10 cellular contexts compared by ENCODE assay signal in genomic region chr1:154423988-154424326, GRCh38. TPM values are rescaled to one million over a fixed set of nuclear protein-coding genes. Genes with fewer than 3 reads are reported as not detected.
DNase-seq lines count a peak whose midpoint lies in the region; ATAC-seq, FAIRE-seq and TF ChIP-seq lines count a peak whose summit lies in the region.
"Had no signal": no experiment of that assay in that cellular context is flagged by ENCODE, and none has a peak within 500 bp of the region (broad histone marks: within the 10 kb centered on the region; RNA-seq: fewer than 3 reads in every experiment).

No MANE protein-coding gene starts in this region.

- ATAC-seq in A549, result no peak
- no peak for ATAC-seq in RWPE2 (ENCODE audit: low read depth)
- no peak for ATAC-seq in HG02798 (IDR thresholded peaks at IDR 0.05; ENCODE audit: poor library complexity, unreplicated experiment)
- ATAC-seq in HG03442 (IDR thresholded peaks at IDR 0.05; ENCODE audit: unreplicated experiment), result no peak

- 91% methylated on average over 7 of the region's 7 CpGs for WGBS in A549 (ENCODE audit: missing lambda C conversion rate)
- 59% methylated on average over 6 of the region's 7 CpGs for WGBS in esophagus muscularis mucosa

- H3K36me3 ChIP-seq in RWPE2 (ENCODE audit: low read depth), result 0 out of 2 replicates have a peak, but pooled peaks cover 6% of the 10 kb centered on the region
- H3K36me3 ChIP-seq in esophagus muscularis mucosa, result no peaks in the 10 kb centered on the region
- H3K36me3 ChIP-seq in osteoblast (ENCODE audit: insufficient read depth, low read length), result no peaks in the 10 kb centered on the region

- H3K4me2 ChIP-seq in A549, result peak overlapping the region; percentile 66
- H3K4me2 ChIP-seq in osteoblast (ENCODE audit: insufficient read depth, low read length), result peak overlapping the region; percentile 30
- H3K4me2 ChIP-seq: smooth muscle cell had no signal

- no peak for TF ChIP-seq EP300 in A549 (IDR thresholded peaks at IDR 0.05)
- TF ChIP-seq EP300 in esophagus muscularis mucosa (IDR thresholded peaks at IDR 0.05), result no peak

- intact Hi-C loops in esophagus muscularis mucosa (cut with DNase I), result no loop called here

- H3K4me1 ChIP-seq in A549 (peaks cover 71% of the 10 kb centered on the region), RWPE2 (ENCODE audit: insufficient read depth, poor library complexity, severe bottlenecking) (peaks cover 71% of the 10 kb centered on the region), esophagus muscularis mucosa (peaks cover 86 to 100% (median 99%) of the 10 kb centered on the region in 4 donors), osteoblast (ENCODE audit: insufficient read depth, low read length) (peaks cover 43% of the 10 kb centered on the region)

- H3K27me3 ChIP-seq in RWPE2 (ENCODE audit: insufficient read depth, poor library complexity, severe bottlenecking), result no peaks in the 10 kb centered on the region
- H3K27me3 ChIP-seq in esophagus muscularis mucosa, result no peaks in the 10 kb centered on the region
- no peaks in the 10 kb centered on the region for H3K27me3 ChIP-seq in osteoblast (ENCODE audit: insufficient read depth, low read length)

- TF ChIP-seq POLR2A in A549 (IDR thresholded peaks at IDR 0.05; ENCODE audit: low read length), result no peak
- no peak for TF ChIP-seq POLR2A in esophagus muscularis mucosa (IDR thresholded peaks at IDR 0.05; ENCODE audit: low read depth)

- no peaks in the 10 kb centered on the region for H4K20me1 ChIP-seq in osteoblast (ENCODE audit: insufficient read depth, low read length)

- no peak for FAIRE-seq in A549 (lab: Jason Lieb, UNC)

- H3K9me3 ChIP-seq in A549 (no peaks in the 10 kb centered on the region), RWPE2 (ENCODE audit: severe bottlenecking) (no peaks in the 10 kb centered on the region), esophagus muscularis mucosa (no peaks in the 10 kb centered on the region), osteoblast (ENCODE audit: low read depth, low read length) (no peaks in the 10 kb centered on the region)

- TF ChIP-seq RAD21 in A549 (conservative IDR thresholded peaks at IDR 0.05 in 1 of 2, IDR thresholded peaks at IDR 0.05 in 1 of 2), result no peak

- H3K27ac ChIP-seq in A549, result peak overlapping the region; percentile 67 to 79
- peak overlapping the region; percentile 95 for H3K27ac ChIP-seq in RWPE2 (ENCODE audit: poor library complexity, severe bottlenecking)
- peak overlapping the region; percentile 91 to 98 (median 98) for H3K27ac ChIP-seq in esophagus muscularis mucosa (replicated peaks in 1 of 4)
- peak overlapping the region; percentile 57 for H3K27ac ChIP-seq in osteoblast (ENCODE audit: low read depth, low read length)

- CTCF ChIA-PET in A549 (lab: Yijun Ruan, JAX), result interaction anchor here (1.3 to 2.0 kb wide), 2 partner anchors 18 to 27 kb away, joined by 3 to 4 read pairs; no protein-coding TSS in a partner anchor

- peaks cover 3% of the 10 kb centered on the region for H3K79me2 ChIP-seq in osteoblast (ENCODE audit: insufficient read depth, low read length)

- DNase-seq in A549 (ENCODE audit: low read depth in 1 of 2, low spot score in 1 of 2), result no peak
- DNase-seq in RWPE2 (ENCODE audit: low spot score), result no peak
- no peak for DNase-seq in esophagus muscularis mucosa (ENCODE audit: extremely low spot score)
- no peak for DNase-seq in osteoblast (ENCODE audit: insufficient read length, low spot score, missing footprints)
- no peak for DNase-seq in activated CD8-positive, alpha-beta memory T cell treated with anti-CD3 and anti-CD28 coated beads, Interleukin-2, amount 50 U/mL, for 4 hours
- no peak for DNase-seq in effector CD4-positive, alpha-beta T cell
- DNase-seq: NCI-H1417 had no signal

- no peak overlapping the region for H2AFZ ChIP-seq in osteoblast (ENCODE audit: low read length)

- TF ChIP-seq CTCF in A549 (IDR thresholded peaks at IDR 0.05) (no peak), RWPE2 (IDR thresholded peaks at IDR 0.05; ENCODE audit: poor library complexity, severe bottlenecking) (no peak), esophagus muscularis mucosa (IDR thresholded peaks at IDR 0.05) (no peak), osteoblast (IDR thresholded peaks at IDR 0.05; ENCODE audit: extremely low read depth, low read depth, low read length) (no peak)

- POLR2A ChIA-PET in A549 (lab: Yijun Ruan, JAX), result no interaction called here

- no peak overlapping the region for H3K4me3 ChIP-seq in A549
- no peak overlapping the region for H3K4me3 ChIP-seq in RWPE2 (ENCODE audit: severe bottlenecking)
- peak overlapping the region in 1 of 4 donors; percentile 10 for H3K4me3 ChIP-seq in esophagus muscularis mucosa
- no peak overlapping the region for H3K4me3 ChIP-seq in osteoblast (ENCODE audit: insufficient read depth, low read length)
- H3K4me3 ChIP-seq: smooth muscle cell had no signal

TF ChIP-seq in A549, 52 proteins besides CTCF, POLR2A, EP300 and RAD21:
- TF ChIP-seq CHD4 (IDR thresholded peaks at IDR 0.05; ENCODE audit: borderline replicate concordance) (no peak), KDM5A (IDR thresholded peaks at IDR 0.05) (no peak), USF2 (IDR thresholded peaks at IDR 0.05) (no peak), GATA3 (IDR thresholded peaks at IDR 0.05; ENCODE audit: borderline replicate concordance) (no peak), NPAS2 (CRISPR knock-in tag; IDR thresholded peaks at IDR 0.05; ENCODE audit: borderline replicate concordance) (no peak), ESRRA (IDR thresholded peaks at IDR 0.05; ENCODE audit: borderline replicate concordance, low read length) (no peak), ZSCAN20 (CRISPR knock-in tag; IDR thresholded peaks at IDR 0.05) (no peak), FOSL2 (IDR thresholded peaks at IDR 0.05) (no peak), FOSL2 (CRISPR knock-in tag; IDR thresholded peaks at IDR 0.05) (no peak), HDAC2 (IDR thresholded peaks at IDR 0.05) (no peak), PHF8 (IDR thresholded peaks at IDR 0.05; ENCODE audit: borderline replicate concordance, low read depth) (no peak), ZNF302 (CRISPR knock-in tag; IDR thresholded peaks at IDR 0.05) (no peak), PBX3 (IDR thresholded peaks at IDR 0.05) (no peak), ZFP36 (IDR thresholded peaks at IDR 0.05; ENCODE audit: borderline replicate concordance, partially characterized antibody) (no peak), JUN (IDR thresholded peaks at IDR 0.05) (no peak), HOXA7 (CRISPR knock-in tag; IDR thresholded peaks at IDR 0.05) (no peak)

RNA-seq across cellular contexts. Expression of gene IL6R, which starts 18.8 kb away (rescaled TPM):
- polyA plus RNA-seq in A549 (2011; rRNA removed) (2.7 and 3.0 TPM in 2 replicates), A549 (2017; fragmentation: RNase III; extraction: RNeasy Plus Mini Kit Qiagen cat#74134 plus additional on column Dnase treatment) (1.8 to 2.2 TPM (median 1.8 TPM) in 3 replicates)
- polyA plus RNA-seq in A549 (2012; cell fraction: cytosol; rRNA removed), result 3.0 and 3.3 TPM in 2 replicates
- 2.4 and 4.3 TPM in 2 replicates for polyA plus RNA-seq in A549 (2012; cell fraction: nucleus; rRNA removed)
- 6.1 and 7.1 TPM in 2 replicates for polyA minus RNA-seq in A549 (2011; rRNA and poly(A)+ RNA removed)
- total RNA-seq in esophagus muscularis mucosa (10 to 100 TPM; 44.4 to 61.1 (median 54.9) TPM), osteoblast (5.3 and 8.0 TPM in 2 replicates)
